1 cellular context compared by ENCODE assay signal in the genomic region with DNA sequence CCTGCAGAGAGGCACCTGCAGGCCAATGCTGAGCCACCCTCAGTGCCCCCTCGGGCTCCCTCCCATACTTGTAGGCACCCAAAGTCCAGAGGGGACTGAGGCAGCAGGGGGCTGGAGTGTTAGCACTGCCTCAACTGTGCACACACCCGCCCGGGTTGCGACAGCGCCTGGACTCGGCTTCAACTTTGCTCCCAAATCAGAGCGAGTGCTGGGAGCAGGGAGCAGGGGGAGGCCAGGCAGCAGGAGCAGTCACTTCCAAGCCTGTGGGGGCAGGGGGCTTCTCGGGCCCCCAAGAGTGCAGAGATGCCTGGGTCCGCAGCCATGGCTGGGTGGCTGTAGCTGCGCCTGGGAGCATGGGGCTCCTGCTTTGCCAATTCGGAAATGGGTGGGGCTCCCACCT.
A peak's percentile ranks its signal among the peaks of the same experiment; 100 is the strongest.
TF ChIP-seq lines count a peak whose summit lies in the region.

No MANE protein-coding gene starts in this region.

TF ChIP-seq in HepG2, 621 proteins besides CTCF, POLR2A, EP300 and RAD21 (continued from another document):
- 0 out of 2 replicates have a peak, but pooled peaks have one; percentile 36 for TF ChIP-seq PATZ1 (CRISPR knock-in tag; IDR thresholded peaks at IDR 0.05)
- 0 out of 2 replicates have a peak, but pooled peaks have one; percentile 23 for TF ChIP-seq ZNF280B (CRISPR knock-in tag; IDR thresholded peaks at IDR 0.05; ENCODE audit: borderline replicate concordance)
- TF ChIP-seq RARA (CRISPR knock-in tag; IDR thresholded peaks at IDR 0.05) = 0 out of 2 replicates have a peak, but pooled peaks have one; percentile 16
- TF ChIP-seq ZC3H4 (CRISPR knock-in tag; IDR thresholded peaks at IDR 0.05; ENCODE audit: borderline replicate concordance) = no peak
- peak; percentile 51; the same call in 1 of the 2 replicates for TF ChIP-seq HNF4A (CRISPR knock-in tag; IDR thresholded peaks at IDR 0.05)
- TF ChIP-seq CEBPB (IDR thresholded peaks at IDR 0.05; ENCODE audit: borderline replicate concordance, low read depth, low read length) = peak; percentile 33; the same call in 1 of the 2 replicates
- 0 out of 2 replicates have a peak, but pooled peaks have one; percentile 33 for TF ChIP-seq POGZ (CRISPR knock-in tag; IDR thresholded peaks at IDR 0.05)
- no peak for TF ChIP-seq SP5 (CRISPR knock-in tag; IDR thresholded peaks at IDR 0.05; ENCODE audit: borderline replicate concordance, low read depth)
- TF ChIP-seq ZNF160 (CRISPR knock-in tag; IDR thresholded peaks at IDR 0.05) = no peak
- TF ChIP-seq, protein P1, sequence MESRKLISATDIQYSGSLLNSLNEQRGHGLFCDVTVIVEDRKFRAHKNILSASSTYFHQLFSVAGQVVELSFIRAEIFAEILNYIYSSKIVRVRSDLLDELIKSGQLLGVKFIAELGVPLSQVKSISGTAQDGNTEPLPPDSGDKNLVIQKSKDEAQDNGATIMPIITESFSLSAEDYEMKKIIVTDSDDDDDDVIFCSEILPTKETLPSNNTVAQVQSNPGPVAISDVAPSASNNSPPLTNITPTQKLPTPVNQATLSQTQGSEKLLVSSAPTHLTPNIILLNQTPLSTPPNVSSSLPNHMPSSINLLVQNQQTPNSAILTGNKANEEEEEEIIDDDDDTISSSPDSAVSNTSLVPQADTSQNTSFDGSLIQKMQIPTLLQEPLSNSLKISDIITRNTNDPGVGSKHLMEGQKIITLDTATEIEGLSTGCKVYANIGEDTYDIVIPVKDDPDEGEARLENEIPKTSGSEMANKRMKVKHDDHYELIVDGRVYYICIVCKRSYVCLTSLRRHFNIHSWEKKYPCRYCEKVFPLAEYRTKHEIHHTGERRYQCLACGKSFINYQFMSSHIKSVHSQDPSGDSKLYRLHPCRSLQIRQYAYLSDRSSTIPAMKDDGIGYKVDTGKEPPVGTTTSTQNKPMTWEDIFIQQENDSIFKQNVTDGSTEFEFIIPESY (CRISPR knock-in tag; IDR thresholded peaks at IDR 0.05) = peak; percentile 66
- TF ChIP-seq ZBTB7B (CRISPR knock-in tag; IDR thresholded peaks at IDR 0.05) = 0 out of 2 replicates have a peak, but pooled peaks have one; percentile 36
- TF ChIP-seq, protein P2, sequence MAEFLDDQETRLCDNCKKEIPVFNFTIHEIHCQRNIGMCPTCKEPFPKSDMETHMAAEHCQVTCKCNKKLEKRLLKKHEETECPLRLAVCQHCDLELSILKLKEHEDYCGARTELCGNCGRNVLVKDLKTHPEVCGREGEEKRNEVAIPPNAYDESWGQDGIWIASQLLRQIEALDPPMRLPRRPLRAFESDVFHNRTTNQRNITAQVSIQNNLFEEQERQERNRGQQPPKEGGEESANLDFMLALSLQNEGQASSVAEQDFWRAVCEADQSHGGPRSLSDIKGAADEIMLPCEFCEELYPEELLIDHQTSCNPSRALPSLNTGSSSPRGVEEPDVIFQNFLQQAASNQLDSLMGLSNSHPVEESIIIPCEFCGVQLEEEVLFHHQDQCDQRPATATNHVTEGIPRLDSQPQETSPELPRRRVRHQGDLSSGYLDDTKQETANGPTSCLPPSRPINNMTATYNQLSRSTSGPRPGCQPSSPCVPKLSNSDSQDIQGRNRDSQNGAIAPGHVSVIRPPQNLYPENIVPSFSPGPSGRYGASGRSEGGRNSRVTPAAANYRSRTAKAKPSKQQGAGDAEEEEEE (CRISPR knock-in tag; IDR thresholded peaks at IDR 0.05; ENCODE audit: borderline replicate concordance) = no peak
- peak; percentile 45; the same call in 1 of the 2 replicates for TF ChIP-seq ZMYM4 (CRISPR knock-in tag; IDR thresholded peaks at IDR 0.05)
- TF ChIP-seq, protein P3, sequence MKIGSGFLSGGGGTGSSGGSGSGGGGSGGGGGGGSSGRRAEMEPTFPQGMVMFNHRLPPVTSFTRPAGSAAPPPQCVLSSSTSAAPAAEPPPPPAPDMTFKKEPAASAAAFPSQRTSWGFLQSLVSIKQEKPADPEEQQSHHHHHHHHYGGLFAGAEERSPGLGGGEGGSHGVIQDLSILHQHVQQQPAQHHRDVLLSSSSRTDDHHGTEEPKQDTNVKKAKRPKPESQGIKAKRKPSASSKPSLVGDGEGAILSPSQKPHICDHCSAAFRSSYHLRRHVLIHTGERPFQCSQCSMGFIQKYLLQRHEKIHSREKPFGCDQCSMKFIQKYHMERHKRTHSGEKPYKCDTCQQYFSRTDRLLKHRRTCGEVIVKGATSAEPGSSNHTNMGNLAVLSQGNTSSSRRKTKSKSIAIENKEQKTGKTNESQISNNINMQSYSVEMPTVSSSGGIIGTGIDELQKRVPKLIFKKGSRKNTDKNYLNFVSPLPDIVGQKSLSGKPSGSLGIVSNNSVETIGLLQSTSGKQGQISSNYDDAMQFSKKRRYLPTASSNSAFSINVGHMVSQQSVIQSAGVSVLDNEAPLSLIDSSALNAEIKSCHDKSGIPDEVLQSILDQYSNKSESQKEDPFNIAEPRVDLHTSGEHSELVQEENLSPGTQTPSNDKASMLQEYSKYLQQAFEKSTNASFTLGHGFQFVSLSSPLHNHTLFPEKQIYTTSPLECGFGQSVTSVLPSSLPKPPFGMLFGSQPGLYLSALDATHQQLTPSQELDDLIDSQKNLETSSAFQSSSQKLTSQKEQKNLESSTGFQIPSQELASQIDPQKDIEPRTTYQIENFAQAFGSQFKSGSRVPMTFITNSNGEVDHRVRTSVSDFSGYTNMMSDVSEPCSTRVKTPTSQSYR (CRISPR knock-in tag; IDR thresholded peaks at IDR 0.05; ENCODE audit: borderline replicate concordance) = peak; percentile 29; the same call in 1 of the 2 replicates
TF ChIP-seq in HepG2: peak in this region for 11.
